ENCODE assay signal across 21 cellular contexts in genomic region chr2:74047152-74047551, GRCh38.
"Had no signal": no experiment of that assay in that cellular context is flagged by ENCODE, and none has a peak within 500 bp of the region (broad histone marks: within the 10 kb centered on the region; RNA-seq: fewer than 3 reads in every experiment).

No MANE protein-coding gene starts in this region.

- H3K36me3 Mint-ChIP-seq: activated naive CD4-positive, alpha-beta T cell treated with anti-CD3 and anti-CD28 coated beads, Interleukin-2, amount 50 U/mL, for 24 hours had no signal

- DNase-seq: activated CD4-positive, alpha-beta T cell treated with anti-CD3 and anti-CD28 coated beads for 1 hour; activated CD4-positive, alpha-beta T cell treated with anti-CD3 and anti-CD28 coated beads, Interleukin-2, amount 50 U/mL, for 1 hour; activated CD8-positive, alpha-beta memory T cell treated with anti-CD3 and anti-CD28 coated beads for 24 hours; activated effector memory CD4-positive, alpha-beta T cell treated with anti-CD3 and anti-CD28 coated beads, Interleukin-2, amount 50 U/mL, for 16 hours; cerebellar nuclear complex; foreskin fibroblast; heart left ventricle; lower lobe of right lung; mesenchymal stem cell; naive thymus-derived CD8-positive, alpha-beta T cell; occipital lobe; SIG-M5; stimulated activated CD4-positive, alpha-beta T cell treated with anti-CD3 and anti-CD28 coated beads, Interleukin-15, amount 100 ng/mL, for 24 hours; stimulated activated CD4-positive, alpha-beta T cell treated with anti-CD3 and anti-CD28 coated beads, Interleukin-2, amount 100 ng/mL, for 24 hours; stimulated activated naive CD4-positive, alpha-beta T cell treated with Interleukin-2 at 50 U/mL for 16 hours; trophoblast cell had no signal

- H3K27me3 Mint-ChIP-seq: activated naive CD4-positive, alpha-beta T cell treated with anti-CD3 and anti-CD28 coated beads, Interleukin-2, amount 50 U/mL, for 24 hours; brain; naive thymus-derived CD8-positive, alpha-beta T cell had no signal

- H3K27ac Mint-ChIP-seq: activated naive CD4-positive, alpha-beta T cell treated with anti-CD3 and anti-CD28 coated beads, Interleukin-2, amount 50 U/mL, for 24 hours had no signal

- ATAC-seq: esophagus mucosa; left lung; lower lobe of right lung; naive thymus-derived CD8-positive, alpha-beta T cell had no signal

- H3K4me3 Mint-ChIP-seq: activated naive CD4-positive, alpha-beta T cell treated with anti-CD3 and anti-CD28 coated beads, Interleukin-2, amount 50 U/mL, for 24 hours; brain; naive thymus-derived CD8-positive, alpha-beta T cell; neural crest cell had no signal

- H3K9me3 Mint-ChIP-seq: activated naive CD4-positive, alpha-beta T cell treated with anti-CD3 and anti-CD28 coated beads, Interleukin-2, amount 50 U/mL, for 24 hours; brain; naive thymus-derived CD8-positive, alpha-beta T cell; neural crest cell had no signal
